In the genomic region with DNA sequence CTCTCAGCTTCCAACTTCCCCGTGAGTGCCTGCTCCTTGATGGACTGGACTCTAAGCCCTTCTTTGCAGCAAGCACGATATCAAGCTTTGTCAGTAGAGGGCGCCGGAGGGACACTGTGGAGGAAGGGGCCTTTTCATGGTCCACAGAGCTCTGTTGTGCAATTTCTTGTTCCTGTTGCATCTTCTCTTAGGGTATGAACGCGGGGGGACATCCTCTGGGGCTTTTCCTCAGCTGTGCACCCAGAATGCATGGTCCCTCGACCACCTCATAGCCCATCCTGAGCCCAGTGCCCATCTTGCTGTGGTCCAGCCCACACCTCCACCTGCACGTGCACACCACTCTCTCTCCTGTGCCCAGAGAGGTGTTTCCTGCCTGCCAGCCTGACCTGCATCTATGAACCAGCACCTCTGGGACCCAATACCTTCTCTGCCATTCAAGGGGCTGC, we compare ENCODE assay signal across 1 cellular context.
A peak's percentile ranks its signal among the peaks of the same experiment; 100 is the strongest.
TF ChIP-seq lines count a peak whose summit lies in the region.

No MANE protein-coding gene starts in this region.

TF ChIP-seq in H1, 55 proteins besides CTCF, POLR2A, EP300 and RAD21 (continued from another document):
- TF ChIP-seq SP4 (IDR thresholded peaks at IDR 0.05; ENCODE audit: low read length) (peak; percentile 35; the same call in 1 of the 2 replicates), CBX5 (IDR thresholded peaks at IDR 0.05; ENCODE audit: low read depth, low read length) (no peak), EGR1 (IDR thresholded peaks at IDR 0.05; ENCODE audit: borderline replicate concordance, low read depth, low read length) (no peak), JUND (IDR thresholded peaks at IDR 0.05; ENCODE audit: low read length) (0 out of 2 replicates have a peak, but pooled peaks have one; percentile 14), HDAC6 (IDR thresholded peaks at IDR 0.05; ENCODE audit: low read depth, low read length) (no peak), CREB1 (IDR thresholded peaks at IDR 0.05) (no peak), EZH2 (IDR thresholded peaks at IDR 0.05; ENCODE audit: low read depth, low read length, severe bottlenecking) (no peak), CHD1 (IDR thresholded peaks at IDR 0.05; ENCODE audit: low read depth, low read length) (no peak), TAF7 (optimal IDR thresholded peaks at IDR 0.05; ENCODE audit: borderline replicate concordance, low read depth, low read length) (no peak), RXRA (IDR thresholded peaks at IDR 0.05; ENCODE audit: insufficient read depth, low read depth, low read length) (no peak), NANOG (IDR thresholded peaks at IDR 0.05; ENCODE audit: insufficient read depth, low read depth, low read length, poor library complexity, severe bottlenecking) (no peak), TAF1 (IDR thresholded peaks at IDR 0.05; ENCODE audit: low read depth, low read length) (no peak), ASH2L (IDR thresholded peaks at IDR 0.05; ENCODE audit: low read length) (no peak), JUN (IDR thresholded peaks at IDR 0.05; ENCODE audit: low read depth, low read length) (no peak), CHD2 (IDR thresholded peaks at IDR 0.05; ENCODE audit: low read length) (no peak), FOSL1 (IDR thresholded peaks at IDR 0.05; ENCODE audit: insufficient read depth, low read depth, low read length) (no peak), RNF2 (IDR thresholded peaks at IDR 0.05; ENCODE audit: borderline replicate concordance, low read depth, low read length, missing control alignments, poor library complexity, severe bottlenecking) (no peak), POLR2AphosphoS5 (IDR thresholded peaks at IDR 0.05; ENCODE audit: low read depth, low read length) (no peak), TCF12 (IDR thresholded peaks at IDR 0.05; ENCODE audit: low read depth, low read length) (no peak), ATF2 (IDR thresholded peaks at IDR 0.05; ENCODE audit: low read length) (0 out of 2 replicates have a peak, but pooled peaks have one; percentile 37), KDM4A (IDR thresholded peaks at IDR 0.05; ENCODE audit: low read depth, low read length, severe bottlenecking) (no peak), BACH1 (IDR thresholded peaks at IDR 0.05; ENCODE audit: low read length) (no peak), SIN3A (conservative IDR thresholded peaks at IDR 0.05 in 1 of 2, IDR thresholded peaks at IDR 0.05 in 1 of 2; ENCODE audit: low read depth in 1 of 2, low read length in 2 of 2) (no peak), MAFK (IDR thresholded peaks at IDR 0.05; ENCODE audit: low read depth, low read length) (no peak), CEBPB (IDR thresholded peaks at IDR 0.05; ENCODE audit: low read depth, low read length) (peak; percentile 99), CTBP2 (IDR thresholded peaks at IDR 0.05; ENCODE audit: borderline replicate concordance, insufficient read depth, insufficient read length, low read length) (no peak)
- TF ChIP-seq, protein P1, sequence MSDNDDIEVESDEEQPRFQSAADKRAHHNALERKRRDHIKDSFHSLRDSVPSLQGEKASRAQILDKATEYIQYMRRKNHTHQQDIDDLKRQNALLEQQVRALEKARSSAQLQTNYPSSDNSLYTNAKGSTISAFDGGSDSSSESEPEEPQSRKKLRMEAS (IDR thresholded peaks at IDR 0.05) = peak; percentile 25; the same call in 1 of the 2 replicates
- TF ChIP-seq, protein P2, sequence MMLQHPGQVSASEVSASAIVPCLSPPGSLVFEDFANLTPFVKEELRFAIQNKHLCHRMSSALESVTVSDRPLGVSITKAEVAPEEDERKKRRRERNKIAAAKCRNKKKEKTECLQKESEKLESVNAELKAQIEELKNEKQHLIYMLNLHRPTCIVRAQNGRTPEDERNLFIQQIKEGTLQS (IDR thresholded peaks at IDR 0.05; ENCODE audit: insufficient read depth, low read depth, low read length) = no peak
- TF ChIP-seq, protein P3, sequence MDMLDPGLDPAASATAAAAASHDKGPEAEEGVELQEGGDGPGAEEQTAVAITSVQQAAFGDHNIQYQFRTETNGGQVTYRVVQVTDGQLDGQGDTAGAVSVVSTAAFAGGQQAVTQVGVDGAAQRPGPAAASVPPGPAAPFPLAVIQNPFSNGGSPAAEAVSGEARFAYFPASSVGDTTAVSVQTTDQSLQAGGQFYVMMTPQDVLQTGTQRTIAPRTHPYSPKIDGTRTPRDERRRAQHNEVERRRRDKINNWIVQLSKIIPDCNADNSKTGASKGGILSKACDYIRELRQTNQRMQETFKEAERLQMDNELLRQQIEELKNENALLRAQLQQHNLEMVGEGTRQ (IDR thresholded peaks at IDR 0.05; ENCODE audit: low read length) = no peak
